11 cellular contexts compared by ENCODE assay signal in the genomic region with DNA sequence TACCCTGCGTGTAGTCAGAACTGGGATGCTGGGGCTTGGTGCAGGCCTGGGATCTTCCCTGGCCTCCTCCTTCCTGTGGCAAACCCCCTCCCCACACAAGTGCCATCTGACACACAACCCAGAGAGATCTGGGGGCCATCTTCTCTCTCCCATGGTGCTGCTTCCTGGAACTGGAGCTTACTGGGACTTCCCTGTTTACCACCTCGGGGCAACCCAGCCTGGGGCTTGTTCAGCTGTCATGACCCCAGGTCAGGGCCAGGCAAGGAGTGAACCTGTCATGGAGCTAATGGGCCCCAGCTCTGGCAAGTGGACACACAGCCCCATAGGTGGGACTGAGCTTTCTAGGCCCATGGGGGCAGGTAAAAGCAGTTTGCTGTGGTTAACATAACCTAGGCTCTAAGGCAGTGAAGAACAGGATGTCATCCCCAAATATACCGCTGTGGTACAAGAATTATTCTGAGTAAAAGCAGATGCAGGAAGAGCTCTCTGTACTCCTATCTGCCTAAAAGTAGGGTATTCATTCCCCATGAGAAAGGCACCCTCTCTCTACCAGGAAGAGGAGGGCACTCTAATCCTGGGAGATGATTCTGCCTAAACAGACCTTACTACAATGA. TPM values are rescaled to one million over a fixed set of nuclear protein-coding genes. Genes with fewer than 3 reads are reported as not detected.
A peak's percentile ranks its signal among the peaks of the same experiment; 100 is the strongest.
DNase-seq lines count a peak whose midpoint lies in the region; ATAC-seq and TF ChIP-seq lines count a peak whose summit lies in the region.
"Had no signal": no experiment of that assay in that cellular context is flagged by ENCODE, and none has a peak within 500 bp of the region (broad histone marks: within the 10 kb centered on the region; RNA-seq: fewer than 3 reads in every experiment).

No MANE protein-coding gene starts in this region.

- H3K9me3 Mint-ChIP-seq in T-helper 2 cell treated with Interferon-gamma antibody and Interleukin-4, amounts not matched to agents 5 μg/mL and 100 μg/mL, for 36 hours, result no peaks in the 10 kb centered on the region
- H3K9me3 Mint-ChIP-seq in stimulated activated naive CD8-positive, alpha-beta T cell treated with anti-CD3 and anti-CD28 coated beads, Interleukin-15, amount 100 ng/mL, for 72 hours, result no peaks in the 10 kb centered on the region

- ATAC-seq in heart left ventricle (no peak), aorta (ENCODE audit: low FRiP score) (no peak)
- peak; percentile 48 for ATAC-seq in stimulated activated naive CD8-positive, alpha-beta T cell treated with anti-CD3 and anti-CD28 coated beads, Interleukin-15, amount 100 ng/mL, for 72 hours

- H3K9me3 ChIP-seq in cardiac muscle cell (ENCODE audit: low read depth) (no peaks in the 10 kb centered on the region), heart left ventricle (no peaks in the 10 kb centered on the region), esophagus muscularis mucosa (no peaks in the 10 kb centered on the region), aorta (ENCODE audit: control insufficient read depth, low read length) (no peaks in the 10 kb centered on the region)
- H3K9me3 ChIP-seq: SJCRH30 had no signal

- no peaks in the 10 kb centered on the region for H3K27me3 Mint-ChIP-seq in T-helper 2 cell treated with Interferon-gamma antibody and Interleukin-4, amounts not matched to agents 5 μg/mL and 100 μg/mL, for 36 hours (ENCODE audit: low read depth)
- no peaks in the 10 kb centered on the region for H3K27me3 Mint-ChIP-seq in stimulated activated naive CD8-positive, alpha-beta T cell treated with anti-CD3 and anti-CD28 coated beads, Interleukin-15, amount 100 ng/mL, for 72 hours

- no peak for DNase-seq in cardiac muscle cell (ENCODE audit: low read depth in 1 of 2, low spot score in 1 of 2)
- DNase-seq in heart left ventricle, result no peak
- peak; percentile 21 for DNase-seq in T-helper 2 cell treated with Interferon-gamma antibody and Interleukin-4, amounts not matched to agents 5 μg/mL and 100 μg/mL, for 36 hours (ENCODE audit: low spot score)
- DNase-seq in fibroblast of villous mesenchyme (ENCODE audit: low read depth), result no peak
- DNase-seq in stimulated activated naive CD8-positive, alpha-beta T cell treated with anti-CD3 and anti-CD28 coated beads, Interleukin-15, amount 100 ng/mL, for 72 hours, result peak in 1 of 2 donors; percentile 43
- DNase-seq in esophagus muscularis mucosa (ENCODE audit: extremely low spot score), result no peak
- DNase-seq in HK-2 (ENCODE audit: unreplicated experiment), result no peak
- no peak for DNase-seq in aorta
- DNase-seq: NCI-H1048; SJCRH30; stimulated activated CD4-positive, alpha-beta T cell treated with anti-CD3 and anti-CD28 coated beads, Interleukin-4, amount 100 ng/mL, for 4 hours had no signal

- TF ChIP-seq POLR2A in heart left ventricle (IDR thresholded peaks at IDR 0.05) (no peak), esophagus muscularis mucosa (IDR thresholded peaks at IDR 0.05; ENCODE audit: low read depth) (no peak)

- H3K36me3 ChIP-seq in cardiac muscle cell (peaks cover 7% of the 10 kb centered on the region), heart left ventricle (peaks cover 0 to 38% (median 15%) of the 10 kb centered on the region in 9 donors), esophagus muscularis mucosa (peaks cover under 1 to 45% (median 28%) of the 10 kb centered on the region in 4 donors), aorta (ENCODE audit: control insufficient read depth in 1 of 2, insufficient read depth in 2 of 2, low read length in 1 of 2) (no peaks in the 10 kb centered on the region)

- H3K4me1 Mint-ChIP-seq in T-helper 2 cell treated with Interferon-gamma antibody and Interleukin-4, amounts not matched to agents 5 μg/mL and 100 μg/mL, for 36 hours (ENCODE audit: low read depth), result peaks cover 35% of the 10 kb centered on the region
- peaks cover 74% of the 10 kb centered on the region for H3K4me1 Mint-ChIP-seq in stimulated activated naive CD8-positive, alpha-beta T cell treated with anti-CD3 and anti-CD28 coated beads, Interleukin-15, amount 100 ng/mL, for 72 hours

- intact Hi-C loops in heart left ventricle (cut with DNase I), result no loop called here
- intact Hi-C loops in esophagus muscularis mucosa (cut with DNase I), result loop anchor here (10.0 kb wide), 1 partner anchor 129 kb away; no protein-coding TSS in a partner anchor
- intact Hi-C loops in aorta (cut with DNase I), result loop anchor here in 1 of 2 donors (10.0 kb wide), 1 partner anchor 269 kb away; no protein-coding TSS in a partner anchor

- H3K27me3 ChIP-seq in cardiac muscle cell (no peaks in the 10 kb centered on the region), heart left ventricle (no peaks in the 10 kb centered on the region), esophagus muscularis mucosa (no peaks in the 10 kb centered on the region), aorta (ENCODE audit: control insufficient read depth in 1 of 2, insufficient read depth in 2 of 2, low read length in 1 of 2) (no peaks in the 10 kb centered on the region)
- H3K27me3 ChIP-seq: SJCRH30 had no signal

- H3K4me3 Mint-ChIP-seq in T-helper 2 cell treated with Interferon-gamma antibody and Interleukin-4, amounts not matched to agents 5 μg/mL and 100 μg/mL, for 36 hours, result peak overlapping the region; percentile 94
- H3K4me3 Mint-ChIP-seq in stimulated activated naive CD8-positive, alpha-beta T cell treated with anti-CD3 and anti-CD28 coated beads, Interleukin-15, amount 100 ng/mL, for 72 hours, result peak overlapping the region; percentile 93 to 96

- H3K36me3 Mint-ChIP-seq in T-helper 2 cell treated with Interferon-gamma antibody and Interleukin-4, amounts not matched to agents 5 μg/mL and 100 μg/mL, for 36 hours (ENCODE audit: low read depth), result peaks cover 41% of the 10 kb centered on the region

- WGBS in heart left ventricle, 4 donors, result 78 to 88% (median 85%) methylated on average over 2 to 3 of the region's 3 CpGs
- 96% methylated on average over 3 of the region's 3 CpGs for WGBS in esophagus muscularis mucosa
- WGBS in aorta, 2 donors, result 89 to 90% methylated on average over 3 of the region's 3 CpGs

- H3K27ac ChIP-seq in cardiac muscle cell (no peak overlapping the region), heart left ventricle (no peak overlapping the region), esophagus muscularis mucosa (replicated peaks in 1 of 4) (no peak overlapping the region), aorta (ENCODE audit: low read depth in 1 of 2, low read length in 2 of 2) (no peak overlapping the region)
- H3K27ac ChIP-seq: SJCRH30 had no signal

- no peak for TF ChIP-seq CTCF in cardiac muscle cell (IDR thresholded peaks at IDR 0.05; ENCODE audit: low read depth, low read length)
- TF ChIP-seq CTCF in heart left ventricle (IDR thresholded peaks at IDR 0.05), result no peak
- no peak for TF ChIP-seq CTCF in fibroblast of villous mesenchyme (IDR thresholded peaks at IDR 0.05; ENCODE audit: insufficient read depth, low read depth, low read length)
- no peak for TF ChIP-seq CTCF in esophagus muscularis mucosa (IDR thresholded peaks at IDR 0.05)

- H3K4me3 ChIP-seq in cardiac muscle cell (peak overlapping the region; percentile 95), heart left ventricle (peak overlapping the region in 4 of 12 donors; percentile 94 to 100 (median 99)), fibroblast of villous mesenchyme (ENCODE audit: low read depth, low read length) (peak overlapping the region; percentile 91), esophagus muscularis mucosa (peak overlapping the region in 1 of 4 donors; percentile 99), aorta (ENCODE audit: low read length in 2 of 2) (no peak overlapping the region)

- H3K27ac Mint-ChIP-seq in T-helper 2 cell treated with Interferon-gamma antibody and Interleukin-4, amounts not matched to agents 5 μg/mL and 100 μg/mL, for 36 hours, result peak overlapping the region; percentile 60
- peak overlapping the region; percentile 49 to 77 for H3K27ac Mint-ChIP-seq in stimulated activated naive CD8-positive, alpha-beta T cell treated with anti-CD3 and anti-CD28 coated beads, Interleukin-15, amount 100 ng/mL, for 72 hours

- H3K4me1 ChIP-seq in cardiac muscle cell (ENCODE audit: low read depth), result peaks cover 15% of the 10 kb centered on the region
- H3K4me1 ChIP-seq in heart left ventricle, result peaks cover 10 to 52% (median 24%) of the 10 kb centered on the region in 12 donors
- peaks cover 29 to 68% (median 57%) of the 10 kb centered on the region in 4 donors for H3K4me1 ChIP-seq in esophagus muscularis mucosa
- no peaks in the 10 kb centered on the region for H3K4me1 ChIP-seq in aorta (ENCODE audit: control insufficient read depth in 1 of 2, insufficient read depth in 2 of 2, low read length in 2 of 2)

- no peak for TF ChIP-seq EP300 in esophagus muscularis mucosa (IDR thresholded peaks at IDR 0.05)

RNA-seq across cellular contexts. Expression of gene TRIM11, which starts 2.4 kb away (rescaled TPM):
- total RNA-seq in cardiac muscle cell (32.4 and 43.2 TPM in 2 replicates), heart left ventricle (10 to 100 TPM in 4 of 9 donors, 1 to 10 TPM in 5; 6.7 to 13.8 (median 8.4) TPM), fibroblast of villous mesenchyme (20.7 and 21.9 TPM in 2 replicates), esophagus muscularis mucosa (10 to 100 TPM; 13.8 to 26.1 (median 20.9) TPM), aorta (10 to 100 TPM; 16.2 to 20.3 TPM)
- polyA plus RNA-seq in cardiac muscle cell (16.4 and 18.5 TPM in 2 replicates), heart left ventricle (1 to 10 TPM; 4.7 to 9.8 TPM), aorta (10 to 100 TPM in 1 of 2 donors, 1 to 10 TPM in 1; 5.8 to 12.2 TPM)

RNA-seq across cellular contexts. Expression of gene TRIM17, which starts 12.4 kb away (rescaled TPM):
- total RNA-seq in cardiac muscle cell (6.7 and 17.9 TPM in 2 replicates), heart left ventricle (1 to 10 TPM in 1 of 9 donors, under 1 TPM in 5, not detected in 3; 0.27 to 1.7 (median 0.57) TPM), fibroblast of villous mesenchyme (under 0.01 and 0.43 TPM in 2 replicates), esophagus muscularis mucosa (not detected), aorta (1 to 10 TPM in 1 of 2 donors, under 1 TPM in 1; 0.62 to 2.5 TPM)
- polyA plus RNA-seq in cardiac muscle cell (11.8 and 15.0 TPM in 2 replicates), heart left ventricle (under 1 TPM; 0.08 to 0.11 TPM), aorta (not detected)
- total RNA-seq: SJCRH30 had no signal

Comparison
In these comparisons a context has a peak if more than half of its experiments do, and no peak if none do; other contexts are left out.
1. H3K4me3 ChIP-seq: peak in cardiac muscle cell (single experiment) and fibroblast of villous mesenchyme (single experiment); none in aorta (0 of 2).